In genomic region chr16:71853413-71853812, GRCh38 we compare ENCODE assay signal across 12 cellular contexts. TPM values are rescaled to one million over a fixed set of nuclear protein-coding genes. Genes with fewer than 3 reads are reported as not detected.
DNase-seq lines count a peak whose midpoint lies in the region; ATAC-seq lines count a peak whose summit lies in the region.
"Had no signal": no experiment of that assay in that cellular context is flagged by ENCODE, and none has a peak within 500 bp of the region (broad histone marks: within the 10 kb centered on the region; RNA-seq: fewer than 3 reads in every experiment).

No MANE protein-coding gene starts in this region.

- H3K36me3 ChIP-seq in GM23248 (ENCODE audit: low read depth), result peaks cover 14% of the 10 kb centered on the region; the same call in 1 of the 2 replicates

- DNase-seq in memory B cell (ENCODE audit: low spot score in 2 of 2) (peak in 1 of 2 donors; percentile 35), head of caudate nucleus (no peak), GM23248 (no peak), NCI-H146 (lab: John Stamatoyannopoulos, UW) (no peak)
- DNase-seq: activated naive CD8-positive, alpha-beta T cell treated with anti-CD3 and anti-CD28 coated beads, Interleukin-2, amount 10 ng/mL, durations not matched to agents 7 days and 5 days; GDM1; left ventricle myocardium inferior; NCI-H226 had no signal

- peaks cover 24% of the 10 kb centered on the region for H3K36me3 Mint-ChIP-seq in memory B cell

- intact Hi-C loops in head of caudate nucleus (cut with DNase I), result no loop called here

- in situ Hi-C loops in GM23248 (cut with MboI), result no loop called here

- no peaks in the 10 kb centered on the region for H4K20me1 ChIP-seq in GM23248 (ENCODE audit: insufficient read depth)

- H3K9me2 ChIP-seq in GM23248 (ENCODE audit: insufficient read depth), result no peaks in the 10 kb centered on the region

- no peaks in the 10 kb centered on the region for H3K4me1 ChIP-seq in GM23248 (ENCODE audit: insufficient read depth)

- H3K9ac ChIP-seq in GM23248, result no peak overlapping the region

- ATAC-seq in GM18867 (IDR thresholded peaks at IDR 0.05; ENCODE audit: unreplicated experiment) (peak; percentile 77), GM21381 (IDR thresholded peaks at IDR 0.05; ENCODE audit: unreplicated experiment) (peak; percentile 73), HG03354 (IDR thresholded peaks at IDR 0.05; ENCODE audit: poor library complexity, severe bottlenecking, unreplicated experiment) (peak; percentile 66), memory B cell (ENCODE audit: low read depth) (peak; percentile 94)
- ATAC-seq: esophagus mucosa had no signal

- H3K4me1 Mint-ChIP-seq in memory B cell, result peaks cover 50% of the 10 kb centered on the region

- peaks cover 88% of the 10 kb centered on the region for H3K79me2 ChIP-seq in GM23248 (ENCODE audit: insufficient read depth)

- WGBS in GM23248 (ENCODE audit: low coverage in 1 of 2, low lambda C conversion rate in 2 of 2, missing lambda C conversion rate in 2 of 2), 2 experiments, result 95 to 100% methylated on average over 4 of the region's 4 CpGs

- H3K4me2 ChIP-seq in GM23248 (ENCODE audit: unreplicated experiment), result no peak overlapping the region

- H3K27ac Mint-ChIP-seq in memory B cell, result peak overlapping the region; percentile 95
- H3K27ac Mint-ChIP-seq: activated naive CD8-positive, alpha-beta T cell treated with anti-CD3 and anti-CD28 coated beads, Interleukin-2, amount 10 ng/mL, durations not matched to agents 7 days and 5 days had no signal

- H3K9me3 ChIP-seq in GM23248 (ENCODE audit: low read depth), result no peaks in the 10 kb centered on the region
- H3K9me3 ChIP-seq: left ventricle myocardium inferior had no signal

- H3K27me3 ChIP-seq in GM23248 (replicated peaks; ENCODE audit: insufficient read depth), result no peaks in the 10 kb centered on the region

- H3F3A ChIP-seq in GM23248 (ENCODE audit: insufficient read depth), result no peaks in the 10 kb centered on the region

- H3K4me3 Mint-ChIP-seq in memory B cell, result peak overlapping the region; percentile 67
- H3K4me3 Mint-ChIP-seq: activated naive CD8-positive, alpha-beta T cell treated with anti-CD3 and anti-CD28 coated beads, Interleukin-2, amount 10 ng/mL, durations not matched to agents 7 days and 5 days had no signal

- H3K27me3 Mint-ChIP-seq in memory B cell, result no peaks in the 10 kb centered on the region
- H3K27me3 Mint-ChIP-seq: activated naive CD8-positive, alpha-beta T cell treated with anti-CD3 and anti-CD28 coated beads, Interleukin-2, amount 10 ng/mL, durations not matched to agents 7 days and 5 days had no signal

- no peak overlapping the region for H3K27ac ChIP-seq in GM23248

- H3K9me3 Mint-ChIP-seq in memory B cell, result no peaks in the 10 kb centered on the region
- H3K9me3 Mint-ChIP-seq: activated naive CD8-positive, alpha-beta T cell treated with anti-CD3 and anti-CD28 coated beads, Interleukin-2, amount 10 ng/mL, durations not matched to agents 7 days and 5 days had no signal

- no peak overlapping the region for H3K4me3 ChIP-seq in GM23248
- H3K4me3 ChIP-seq: left ventricle myocardium inferior had no signal

- no peak overlapping the region for H2AFZ ChIP-seq in GM23248

RNA-seq across cellular contexts. Expression of gene ATXN1L, which starts 7.6 kb away (rescaled TPM):
- 10.2 and 12.6 TPM in 2 replicates for total RNA-seq in GM23248 (2014; rRNA removed; shearing (Covaris generic))
- 6.2 and 6.8 TPM in 2 replicates for polyA plus RNA-seq in GM23248 (2016; fragmentation: Nextera tagmentation; extraction: Ambion mirVana)

RNA-seq across cellular contexts. Expression of gene ZNF821, which starts 30.6 kb away (rescaled TPM):
- 17.8 and 21.4 TPM in 2 replicates for total RNA-seq in GM23248 (2014; rRNA removed; shearing (Covaris generic))
- polyA plus RNA-seq in GM23248 (2016; fragmentation: Nextera tagmentation; extraction: Ambion mirVana), result 5.7 and 6.3 TPM in 2 replicates

RNA-seq across cellular contexts. Expression of gene IST1, which starts 41.9 kb away (rescaled TPM):
- total RNA-seq in GM23248 (2014; rRNA removed; shearing (Covaris generic)), result 149 and 175 TPM in 2 replicates
- polyA plus RNA-seq in GM23248 (2016; fragmentation: Nextera tagmentation; extraction: Ambion mirVana), result 102 and 113 TPM in 2 replicates

RNA-seq across cellular contexts. Expression of gene AP1G1, which starts 44.8 kb away (rescaled TPM):
- total RNA-seq in GM23248 (2014; rRNA removed; shearing (Covaris generic)), result 51.8 and 80.6 TPM in 2 replicates
- polyA plus RNA-seq in GM23248 (2016; fragmentation: Nextera tagmentation; extraction: Ambion mirVana), result 25.8 and 26.2 TPM in 2 replicates
